Comparison of ENCODE assay signal across 15 cellular contexts in genomic region chr15:31476411-31476810, GRCh38.
"Had no signal": no experiment of that assay in that cellular context is flagged by ENCODE, and none has a peak within 500 bp of the region (broad histone marks: within the 10 kb centered on the region; RNA-seq: fewer than 3 reads in every experiment).

No MANE protein-coding gene starts in this region.

- H3K9me3 Mint-ChIP-seq: activated CD4-positive, alpha-beta memory T cell treated with anti-CD3 and anti-CD28 coated beads, Interleukin-2, amount 10 ng/mL, durations not matched to agents 7 days and 5 days had no signal

- H3K27me3 Mint-ChIP-seq: activated CD4-positive, alpha-beta memory T cell treated with anti-CD3 and anti-CD28 coated beads, Interleukin-2, amount 10 ng/mL, durations not matched to agents 7 days and 5 days; activated T-helper 17 cell treated with anti-CD3 and anti-CD28 coated beads, Interleukin-2, amount 50 U/mL, for 72 hours had no signal

- H3K4me3 ChIP-seq: ascending aorta, gastrocnemius medialis, heart right ventricle, right atrium auricular region, SJCRH30, smooth muscle cell had no signal

- H3K4me1 ChIP-seq: gastrocnemius medialis had no signal

- H3K27ac ChIP-seq: ascending aorta, gastrocnemius medialis, heart right ventricle, neutrophil, right atrium auricular region, SJCRH30 had no signal

- H3K4me3 Mint-ChIP-seq: activated CD4-positive, alpha-beta memory T cell treated with anti-CD3 and anti-CD28 coated beads, Interleukin-2, amount 10 ng/mL, durations not matched to agents 7 days and 5 days; activated T-helper 17 cell treated with anti-CD3 and anti-CD28 coated beads, Interleukin-2, amount 50 U/mL, for 72 hours; stimulated activated naive B cell treated with anti-CD40 and anti-IgM and Interleukin-4, amounts not matched to agents 10 μg/mL and 1 μg/mL and 100 μg/mL, for 72 hours had no signal

- H3K27me3 ChIP-seq: gastrocnemius medialis, right atrium auricular region, SJCRH30 had no signal

- DNase-seq: activated CD4-positive, alpha-beta memory T cell treated with anti-CD3 and anti-CD28 coated beads, Interleukin-2, amount 10 ng/mL, durations not matched to agents 7 days and 5 days; effector CD4-positive, alpha-beta T cell; mesendoderm; SJCRH30; stimulated activated CD4-positive, alpha-beta T cell treated with anti-CD3 and anti-CD28 coated beads, Interleukin-2, amount 100 ng/mL, for 24 hours; stimulated activated naive B cell treated with anti-CD40 and anti-IgM and Interleukin-4, amounts not matched to agents 10 μg/mL and 1 μg/mL and 100 μg/mL, for 72 hours; SW 1271; trophoblast cell had no signal

- H3K9me3 ChIP-seq: ascending aorta, gastrocnemius medialis, heart right ventricle, neutrophil, right atrium auricular region, SJCRH30 had no signal

- H3K36me3 ChIP-seq: ascending aorta, gastrocnemius medialis, heart right ventricle, neutrophil, right atrium auricular region, SJCRH30 had no signal

- ATAC-seq: activated T-helper 17 cell treated with anti-CD3 and anti-CD28 coated beads, Interleukin-2, amount 50 U/mL, for 72 hours; gastrocnemius medialis; heart right ventricle; stimulated activated naive B cell treated with anti-CD40 and anti-IgM and Interleukin-4, amounts not matched to agents 10 μg/mL and 1 μg/mL and 100 μg/mL, for 72 hours had no signal

- H3K27ac Mint-ChIP-seq: activated CD4-positive, alpha-beta memory T cell treated with anti-CD3 and anti-CD28 coated beads, Interleukin-2, amount 10 ng/mL, durations not matched to agents 7 days and 5 days; activated T-helper 17 cell treated with anti-CD3 and anti-CD28 coated beads, Interleukin-2, amount 50 U/mL, for 72 hours; stimulated activated naive B cell treated with anti-CD40 and anti-IgM and Interleukin-4, amounts not matched to agents 10 μg/mL and 1 μg/mL and 100 μg/mL, for 72 hours had no signal
